ENCODE assay signal across 19 cellular contexts in genomic region chr21:38042246-38042645, GRCh38.
DNase-seq lines count a peak whose midpoint lies in the region; ATAC-seq, FAIRE-seq and TF ChIP-seq lines count a peak whose summit lies in the region.
"Had no signal": no experiment of that assay in that cellular context is flagged by ENCODE, and none has a peak within 500 bp of the region (broad histone marks: within the 10 kb centered on the region; RNA-seq: fewer than 3 reads in every experiment).

No MANE protein-coding gene starts in this region.

- H3K9ac ChIP-seq in HepG2 (ENCODE audit: insufficient read depth, low read depth, low read length): no peak overlapping the region

- H3K4me3 ChIP-seq in HepG2 (replicated peaks in 1 of 3; ENCODE audit: insufficient read depth in 1 of 3, low read depth in 2 of 3, low read length in 3 of 3) (no peak overlapping the region), right lobe of liver (no peak overlapping the region), choroid plexus epithelial cell (ENCODE audit: low read depth, low read length) (no peak overlapping the region), kidney epithelial cell (ENCODE audit: low read depth, low read length) (no peak overlapping the region)

- BruUV-seq in HepG2 (replicated peaks; lab: Mats Ljungman, UMichigan): no TSS peak

- WGBS in HepG2 (ENCODE audit: low lambda C conversion rate): no CpG with 5 or more reads among the region's 2 CpGs
- 89% methylated on average over 2 of the region's 2 CpGs for WGBS in right lobe of liver (ENCODE audit: insufficient coverage, low coverage, low lambda C conversion rate, missing lambda C conversion rate)

- TF ChIP-seq POLR2A in HepG2 (IDR thresholded peaks at IDR 0.05; ENCODE audit: insufficient read depth in 1 of 2, low read depth in 2 of 2, low read length in 2 of 2) (no peak), right lobe of liver (IDR thresholded peaks at IDR 0.05) (no peak), GM18505 (IDR thresholded peaks at IDR 0.05; ENCODE audit: borderline replicate concordance, extremely low read depth, insufficient read depth, insufficient read length) (no peak)

- H3K27ac ChIP-seq in HepG2 (ENCODE audit: extremely low read length, insufficient read depth, low read length) (no peak overlapping the region), right lobe of liver (no peak overlapping the region)
- H3K27ac ChIP-seq: C4-2B had no signal

- no peaks in the 10 kb centered on the region for H3K79me2 ChIP-seq in HepG2 (ENCODE audit: insufficient read depth, low read length)

- H3K27me3 ChIP-seq in HepG2 (ENCODE audit: control insufficient read depth in 1 of 2, insufficient read depth in 2 of 2, low read length in 2 of 2) (no peaks in the 10 kb centered on the region), right lobe of liver (no peaks in the 10 kb centered on the region), kidney epithelial cell (ENCODE audit: control insufficient read depth, insufficient read depth, low read length) (no peaks in the 10 kb centered on the region)

- H3K36me3 ChIP-seq in HepG2 (replicated peaks in 1 of 2; ENCODE audit: control insufficient read depth in 1 of 2, insufficient read depth in 2 of 2, low read length in 2 of 2) (no peaks in the 10 kb centered on the region), right lobe of liver (no peaks in the 10 kb centered on the region), kidney epithelial cell (ENCODE audit: control insufficient read depth, insufficient read depth, low read length) (no peaks in the 10 kb centered on the region)

- POLR2A ChIA-PET in HepG2 (lab: Yijun Ruan, JAX): no interaction called here

- FAIRE-seq in HepG2 (lab: Jason Lieb, UNC): no peak
- FAIRE-seq: GM19239, H54 had no signal

- intact Hi-C loops in HepG2 (cut with micrococcal nuclease; ENCODE audit: unreplicated experiment): no loop called here
- intact Hi-C loops in right lobe of liver (cut with DNase I): no loop called here

- TF ChIP-seq EP300 in HepG2 (IDR thresholded peaks at IDR 0.05; ENCODE audit: low read depth in 2 of 2, low read length in 2 of 2): no peak
- no peak for TF ChIP-seq EP300 in HepG2 (CRISPR knock-in tag; IDR thresholded peaks at IDR 0.05; ENCODE audit: borderline replicate concordance)

- in situ Hi-C loops in HepG2 (cut with HindIII; ENCODE audit: extremely low pct_ligation_motif_present, low pct_unique_long_range_greater_than_20kb): loop anchor here (10.0 kb wide), 1 partner anchor 57 kb away; no protein-coding TSS in a partner anchor

- H4K20me1 ChIP-seq in HepG2 (ENCODE audit: insufficient read depth, low read length): no peaks in the 10 kb centered on the region

- TF ChIP-seq CTCF in HepG2 (CRISPR knock-in tag; IDR thresholded peaks at IDR 0.05): no peak
- TF ChIP-seq CTCF in right lobe of liver (IDR thresholded peaks at IDR 0.05): no peak
- TF ChIP-seq CTCF in choroid plexus epithelial cell (conservative IDR thresholded peaks at IDR 0.05; ENCODE audit: low read depth, low read length): no peak
- TF ChIP-seq CTCF in kidney epithelial cell (IDR thresholded peaks at IDR 0.05; ENCODE audit: insufficient read depth, low read length, poor library complexity, severe bottlenecking): no peak

- DNase-seq in HepG2 (ENCODE audit: low spot score) (no peak), right lobe of liver (no peak), choroid plexus epithelial cell (ENCODE audit: low read depth) (peak; percentile 1), kidney epithelial cell (ENCODE audit: low read depth) (peak; percentile 85), nucleus accumbens (lab: John Stamatoyannopoulos, UW) (no peak), NCI-H2171 treated with DMSO at 0.1 percent for 48 hours (lab: John Stamatoyannopoulos, UW) (no peak)
- DNase-seq: 8988T; CD8-positive, alpha-beta memory T cell; GDM1; MV-4-11; NCI-H1694; NCI-H2081 treated with DMSO at 0.1 percent for 48 hours; NCI-H446; NCI-H526; Right ventricle myocardium superior had no signal

- H3K9me3 ChIP-seq in HepG2 (ENCODE audit: low read length) (no peaks in the 10 kb centered on the region), right lobe of liver (no peaks in the 10 kb centered on the region)

- no peak overlapping the region for H3K4me2 ChIP-seq in HepG2 (ENCODE audit: low read depth, low read length)

- no peak overlapping the region for H2AFZ ChIP-seq in HepG2 (ENCODE audit: low read length)

- CTCF ChIA-PET in HepG2 (lab: Yijun Ruan, JAX; ENCODE audit: low intra/inter-chr PET ratio, low total read pairs): no interaction called here

- TF ChIP-seq RAD21 in HepG2 (CRISPR knock-in tag; IDR thresholded peaks at IDR 0.05): no peak

- ATAC-seq in HepG2 (no peak), right lobe of liver (no peak), GM18505 (IDR thresholded peaks at IDR 0.05; ENCODE audit: unreplicated experiment) (no peak)

- no peaks in the 10 kb centered on the region for H3K4me1 ChIP-seq in HepG2 (ENCODE audit: insufficient read depth, low read length)
- no peaks in the 10 kb centered on the region for H3K4me1 ChIP-seq in right lobe of liver

TF ChIP-seq in HepG2, 621 proteins besides CTCF, POLR2A, EP300 and RAD21:
- TF ChIP-seq TRIM22 (IDR thresholded peaks at IDR 0.05) (no peak), ZNF12 (CRISPR knock-in tag; IDR thresholded peaks at IDR 0.05) (0 out of 2 replicates have a peak, but pooled peaks have one; percentile 33)

Comparison
In these comparisons a context has a peak if more than half of its experiments do, and no peak if none do; other contexts are left out.
1. DNase-seq: peak in choroid plexus epithelial cell (single experiment) and kidney epithelial cell (single experiment); none in HepG2 (single experiment), right lobe of liver (0 of 3), nucleus accumbens (0 of 56) and NCI-H2171 treated with DMSO at 0.1 percent for 48 hours (single experiment).